ENCODE assay signal across 28 cellular contexts in the genomic region with DNA sequence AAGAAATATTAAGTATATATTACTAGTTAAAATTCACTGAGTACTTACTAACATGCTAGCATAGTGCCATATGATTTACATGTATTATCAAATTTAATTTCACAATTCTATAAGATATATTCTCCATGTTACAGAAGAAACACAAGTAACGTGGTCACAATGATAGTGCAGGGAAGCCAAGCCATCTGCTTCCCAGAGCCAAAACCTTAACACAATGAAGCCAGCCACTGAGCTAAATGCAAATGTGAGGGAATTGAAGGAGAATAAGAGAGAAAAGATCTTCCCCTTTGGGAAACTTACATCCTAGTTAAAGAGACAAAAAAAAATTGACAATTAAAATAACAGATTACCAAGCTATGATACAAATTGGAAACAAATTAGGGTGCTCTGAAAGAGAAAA.
"Had no signal": no experiment of that assay in that cellular context is flagged by ENCODE, and none has a peak within 500 bp of the region (broad histone marks: within the 10 kb centered on the region; RNA-seq: fewer than 3 reads in every experiment).

No MANE protein-coding gene starts in this region.

- H3K27ac ChIP-seq: left lung, lower lobe of right lung, pancreas, right atrium auricular region, right lobe of liver, tibial nerve, upper lobe of left lung, vagina had no signal

- H3K36me3 Mint-ChIP-seq: immature natural killer cell; naive thymus-derived CD4-positive, alpha-beta T cell; stimulated activated memory B cell treated with anti-CD40 and anti-IgM and Interleukin-4, amounts not matched to agents 10 μg/mL and 1 μg/mL and 100 μg/mL, for 72 hours had no signal

- DNase-seq: hypothalamus; immature natural killer cell; kidney; left colon; left lung; lower lobe of right lung; mammary epithelial cell; midbrain; mucosa of descending colon; naive thymus-derived CD4-positive, alpha-beta T cell; nucleus accumbens; pancreas; right lobe of liver; stimulated activated CD4-positive, alpha-beta T cell treated with anti-CD3 and anti-CD28 coated beads, Interleukin-1b, Interleukin-23, amount 100 ng/mL, for 48 hours; stimulated activated CD4-positive, alpha-beta T cell treated with anti-CD3 and anti-CD28 coated beads, Interleukin-2, amount 100 ng/mL, for 48 hours; stimulated activated CD4-positive, alpha-beta T cell treated with anti-CD3 and anti-CD28 coated beads, Interleukin-4, amount 100 ng/mL, for 4 hours; stimulated activated CD8-positive, alpha-beta memory T cell treated with anti-CD3 and anti-CD28 coated beads, Interleukin-4, amount 100 ng/mL, for 48 hours; stimulated activated naive CD4-positive, alpha-beta T cell treated with Interleukin-2 at 50 U/mL for 16 hours; stimulated activated naive CD8-positive, alpha-beta T cell treated with anti-CD3 and anti-CD28 coated beads, Interleukin-15, amount 100 ng/mL, for 72 hours; substantia nigra; upper lobe of left lung had no signal

- H3K36me3 ChIP-seq: left lung, lower lobe of right lung, pancreas, right atrium auricular region, right lobe of liver, tibial nerve, upper lobe of left lung, vagina had no signal

- H3K27ac Mint-ChIP-seq: immature natural killer cell; naive thymus-derived CD4-positive, alpha-beta T cell; nephron; stimulated activated memory B cell treated with anti-CD40 and anti-IgM and Interleukin-4, amounts not matched to agents 10 μg/mL and 1 μg/mL and 100 μg/mL, for 72 hours; stimulated activated naive CD8-positive, alpha-beta T cell treated with anti-CD3 and anti-CD28 coated beads, Interleukin-15, amount 100 ng/mL, for 72 hours had no signal

- H3K27me3 Mint-ChIP-seq: stimulated activated memory B cell treated with anti-CD40 and anti-IgM and Interleukin-4, amounts not matched to agents 10 μg/mL and 1 μg/mL and 100 μg/mL, for 72 hours had no signal

- H3K9me3 Mint-ChIP-seq: naive thymus-derived CD4-positive, alpha-beta T cell; neural crest cell; stimulated activated memory B cell treated with anti-CD40 and anti-IgM and Interleukin-4, amounts not matched to agents 10 μg/mL and 1 μg/mL and 100 μg/mL, for 72 hours; stimulated activated naive CD8-positive, alpha-beta T cell treated with anti-CD3 and anti-CD28 coated beads, Interleukin-15, amount 100 ng/mL, for 72 hours had no signal

- H3K4me2 ChIP-seq: smooth muscle cell had no signal

- H3K9me3 ChIP-seq: left lung, lower lobe of right lung, mucosa of descending colon, pancreas, right atrium auricular region, right lobe of liver, tibial nerve, upper lobe of left lung, vagina had no signal

- H3K4me1 Mint-ChIP-seq: immature natural killer cell; stimulated activated memory B cell treated with anti-CD40 and anti-IgM and Interleukin-4, amounts not matched to agents 10 μg/mL and 1 μg/mL and 100 μg/mL, for 72 hours had no signal

- H3K4me3 Mint-ChIP-seq: immature natural killer cell; naive thymus-derived CD4-positive, alpha-beta T cell; nephron; neural crest cell; stimulated activated memory B cell treated with anti-CD40 and anti-IgM and Interleukin-4, amounts not matched to agents 10 μg/mL and 1 μg/mL and 100 μg/mL, for 72 hours; stimulated activated naive CD8-positive, alpha-beta T cell treated with anti-CD3 and anti-CD28 coated beads, Interleukin-15, amount 100 ng/mL, for 72 hours had no signal

- H3K4me3 ChIP-seq: left lung, lower lobe of right lung, mucosa of descending colon, pancreas, right atrium auricular region, right lobe of liver, smooth muscle cell, tibial nerve, upper lobe of left lung, vagina had no signal

- H3K27me3 ChIP-seq: left lung, pancreas, right atrium auricular region, right lobe of liver, tibial nerve, upper lobe of left lung, vagina had no signal

- H3K4me1 ChIP-seq: right lobe of liver had no signal
